In the genomic region with DNA sequence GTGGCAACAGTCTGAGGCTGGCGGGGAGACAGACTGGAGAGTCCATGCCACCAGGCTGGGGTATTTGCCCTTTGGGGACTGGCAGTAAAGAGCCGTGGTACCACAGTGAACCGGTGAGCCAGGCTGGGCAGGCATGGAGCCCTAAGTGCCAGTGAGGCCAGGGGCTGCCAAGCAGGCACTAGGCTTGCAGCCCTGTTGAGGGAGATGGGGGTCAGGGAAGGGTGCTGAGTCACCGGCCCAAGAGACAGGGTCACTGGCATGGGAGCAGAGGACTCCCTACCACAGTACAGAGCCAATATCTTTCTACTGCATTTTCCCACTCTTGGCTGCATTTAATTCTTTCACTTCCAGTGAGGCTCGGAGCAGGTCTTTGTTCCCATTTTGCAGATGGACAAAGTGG, we compare ENCODE assay signal across 21 cellular contexts. TPM values are rescaled to one million over a fixed set of nuclear protein-coding genes. Genes with fewer than 3 reads are reported as not detected.
DNase-seq lines count a peak whose midpoint lies in the region; ATAC-seq and TF ChIP-seq lines count a peak whose summit lies in the region.
"Had no signal": no experiment of that assay in that cellular context is flagged by ENCODE, and none has a peak within 500 bp of the region (broad histone marks: within the 10 kb centered on the region; RNA-seq: fewer than 3 reads in every experiment).

No MANE protein-coding gene starts in this region.

- H3K4me1 ChIP-seq in left ventricle myocardium inferior (peaks cover 38% of the 10 kb centered on the region), adrenal gland (replicated peaks in 1 of 2) (peaks cover 0 to 9% of the 10 kb centered on the region in 2 donors), mucosa of rectum (ENCODE audit: control insufficient read depth in 2 of 2, insufficient read depth in 2 of 2, low read length in 2 of 2) (peaks cover 8 to 9% of the 10 kb centered on the region in 2 donors), neural progenitor cell (no peaks in the 10 kb centered on the region)

- no peak for DNase-seq in left ventricle myocardium inferior
- no peak for DNase-seq in Right ventricle myocardium superior
- DNase-seq in adrenal gland = peak in 6 of 7 donors; percentile 62 to 75 (median 70)
- no peak for DNase-seq in stimulated activated naive CD8-positive, alpha-beta T cell treated with anti-CD3 and anti-CD28 coated beads, Interleukin-15, amount 100 ng/mL, for 72 hours
- no peak for DNase-seq in neural progenitor cell (ENCODE audit: low spot score)
- DNase-seq in SHP77 (lab: John Stamatoyannopoulos, UW) = no peak
- DNase-seq: 8988T; CD8-positive, alpha-beta memory T cell; GDM1; GOT3; NCI-H1694; NCI-H2081; NCI-H2171; NCI-H524 treated with DMSO at 0.1 percent for 48 hours; NCI-H82 had no signal

- peak overlapping the region; percentile 60 for H3K27ac ChIP-seq in left ventricle myocardium inferior (replicated peaks)
- H3K27ac ChIP-seq in adrenal gland = peak overlapping the region in 3 of 5 donors; percentile 32 to 62 (median 34)
- peak overlapping the region; percentile 35 to 50 for H3K27ac ChIP-seq in mucosa of rectum (ENCODE audit: low read depth in 2 of 2, low read length in 2 of 2)
- no peak overlapping the region for H3K27ac ChIP-seq in neural progenitor cell
- H3K27ac ChIP-seq: C4-2B had no signal

- no peaks in the 10 kb centered on the region for H3F3A ChIP-seq in neural progenitor cell (ENCODE audit: low read depth)

- H3K9me3 Mint-ChIP-seq in stimulated activated naive CD8-positive, alpha-beta T cell treated with anti-CD3 and anti-CD28 coated beads, Interleukin-15, amount 100 ng/mL, for 72 hours = no peaks in the 10 kb centered on the region
- H3K9me3 Mint-ChIP-seq in neural progenitor cell = no peaks in the 10 kb centered on the region
- H3K9me3 Mint-ChIP-seq: CD8-positive, alpha-beta memory T cell; IgD-negative memory B cell had no signal

- H3K27me3 ChIP-seq in left ventricle myocardium inferior (ENCODE audit: low read depth) = no peaks in the 10 kb centered on the region
- H3K27me3 ChIP-seq in adrenal gland = no peaks in the 10 kb centered on the region
- no peaks in the 10 kb centered on the region for H3K27me3 ChIP-seq in mucosa of rectum (ENCODE audit: control insufficient read depth in 2 of 2, insufficient read depth in 2 of 2, low read length in 2 of 2)
- H3K27me3 ChIP-seq in neural progenitor cell = no peaks in the 10 kb centered on the region

- no peak overlapping the region for H3K4me3 Mint-ChIP-seq in stimulated activated naive CD8-positive, alpha-beta T cell treated with anti-CD3 and anti-CD28 coated beads, Interleukin-15, amount 100 ng/mL, for 72 hours
- no peak overlapping the region for H3K4me3 Mint-ChIP-seq in neural progenitor cell
- H3K4me3 Mint-ChIP-seq: CD8-positive, alpha-beta memory T cell; IgD-negative memory B cell had no signal

- no peak overlapping the region for H2AFZ ChIP-seq in neural progenitor cell (replicated peaks)

- no peak overlapping the region for H3K4me2 ChIP-seq in neural progenitor cell

- TF ChIP-seq CTCF in left ventricle myocardium inferior (IDR thresholded peaks at IDR 0.05; ENCODE audit: borderline replicate concordance) = no peak
- no peak for TF ChIP-seq CTCF in adrenal gland (IDR thresholded peaks at IDR 0.05)
- no peak for TF ChIP-seq CTCF in neural progenitor cell (IDR thresholded peaks at IDR 0.05)

- no peaks in the 10 kb centered on the region for H4K20me1 ChIP-seq in neural progenitor cell (ENCODE audit: low read depth)

- H3K4me3 ChIP-seq in left ventricle myocardium inferior = no peak overlapping the region
- H3K4me3 ChIP-seq in adrenal gland = no peak overlapping the region
- H3K4me3 ChIP-seq in mucosa of rectum (ENCODE audit: low read length in 2 of 2) = no peak overlapping the region
- H3K4me3 ChIP-seq in neural progenitor cell = no peak overlapping the region

- no peaks in the 10 kb centered on the region for H3K4me1 Mint-ChIP-seq in stimulated activated naive CD8-positive, alpha-beta T cell treated with anti-CD3 and anti-CD28 coated beads, Interleukin-15, amount 100 ng/mL, for 72 hours
- H3K4me1 Mint-ChIP-seq in neural progenitor cell = no peaks in the 10 kb centered on the region
- H3K4me1 Mint-ChIP-seq: CD8-positive, alpha-beta memory T cell had no signal

- no peak for ATAC-seq in Right ventricle myocardium superior (ENCODE audit: poor library complexity)
- ATAC-seq in stimulated activated naive CD8-positive, alpha-beta T cell treated with anti-CD3 and anti-CD28 coated beads, Interleukin-15, amount 100 ng/mL, for 72 hours = no peak
- no peak for ATAC-seq in HG03432 (IDR thresholded peaks at IDR 0.05; ENCODE audit: unreplicated experiment)
- ATAC-seq: Panc1, Right ventricle myocardium inferior had no signal

- H3K36me3 ChIP-seq in left ventricle myocardium inferior = peaks cover 94% of the 10 kb centered on the region
- H3K36me3 ChIP-seq in adrenal gland (replicated peaks in 1 of 2) = peaks cover 0 to 91% of the 10 kb centered on the region in 2 donors
- peaks cover 60 to 78% of the 10 kb centered on the region in 2 donors for H3K36me3 ChIP-seq in mucosa of rectum (ENCODE audit: control insufficient read depth in 2 of 2, insufficient read depth in 2 of 2, low read length in 2 of 2)
- no peaks in the 10 kb centered on the region for H3K36me3 ChIP-seq in neural progenitor cell

- peaks cover 20% of the 10 kb centered on the region for H3K36me3 Mint-ChIP-seq in neural progenitor cell

- TF ChIP-seq POLR2A in adrenal gland (IDR thresholded peaks at IDR 0.05) = no peak

- H3K27me3 Mint-ChIP-seq in stimulated activated naive CD8-positive, alpha-beta T cell treated with anti-CD3 and anti-CD28 coated beads, Interleukin-15, amount 100 ng/mL, for 72 hours = no peaks in the 10 kb centered on the region
- H3K27me3 Mint-ChIP-seq in neural progenitor cell (ENCODE audit: insufficient read depth, low read depth) = peaks cover 5% of the 10 kb centered on the region
- H3K27me3 Mint-ChIP-seq: CD8-positive, alpha-beta memory T cell; IgD-negative memory B cell had no signal

- WGBS in adrenal gland, 4 donors = 67 to 78% (median 74%) methylated on average over 4 to 5 of the region's 5 CpGs

- H3K79me2 ChIP-seq in neural progenitor cell (ENCODE audit: low read depth) = no peaks in the 10 kb centered on the region

- peak overlapping the region; percentile 33 to 36 for H3K27ac Mint-ChIP-seq in stimulated activated naive CD8-positive, alpha-beta T cell treated with anti-CD3 and anti-CD28 coated beads, Interleukin-15, amount 100 ng/mL, for 72 hours
- H3K27ac Mint-ChIP-seq in neural progenitor cell = no peak overlapping the region

- intact Hi-C loops in left ventricle myocardium inferior (cut with micrococcal nuclease) (no loop called here), Right ventricle myocardium superior (cut with DNase I) (no loop called here), adrenal gland (cut with DNase I) (no loop called here)

- H3K9me3 ChIP-seq in left ventricle myocardium inferior (replicated peaks) (no peaks in the 10 kb centered on the region), adrenal gland (replicated peaks in 1 of 3) (no peaks in the 10 kb centered on the region), mucosa of rectum (ENCODE audit: control insufficient read depth in 2 of 2, low read length in 2 of 2) (no peaks in the 10 kb centered on the region), neural progenitor cell (ENCODE audit: low read depth) (no peaks in the 10 kb centered on the region)

- H3K9ac ChIP-seq in mucosa of rectum (ENCODE audit: low read depth in 1 of 2, low read length in 2 of 2) = no peak overlapping the region
- H3K9ac ChIP-seq in neural progenitor cell = no peak overlapping the region

RNA-seq across cellular contexts. Expression of gene TEF, which starts 30.7 kb away (rescaled TPM):
- total RNA-seq in left ventricle myocardium inferior (20.1 TPM), Right ventricle myocardium superior (20.7 TPM), adrenal gland (10 to 100 TPM; 17.0 to 33.9 (median 23.9) TPM), neural progenitor cell (ENCODE audit: low replicate concordance) (11.0 and 17.2 TPM in 2 replicates)
- polyA plus RNA-seq in adrenal gland = 10 to 100 TPM; 11.8 to 17.5 (median 15.2) TPM

RNA-seq across cellular contexts. Expression of gene ZC3H7B, which starts 49.7 kb away (rescaled TPM):
- 39.1 TPM for total RNA-seq in left ventricle myocardium inferior
- total RNA-seq in Right ventricle myocardium superior = 41.3 TPM
- 100 to 1,000 TPM in 2 of 8 donors, 10 to 100 TPM in 6; 61.6 to 133 (median 83.3) TPM for total RNA-seq in adrenal gland
- 10 to 100 TPM; 31.2 to 71.5 (median 33.1) TPM for polyA plus RNA-seq in adrenal gland
- 25.8 and 56.3 TPM in 2 replicates for total RNA-seq in neural progenitor cell (ENCODE audit: low replicate concordance)

Comparison
In these comparisons a context has a peak if more than half of its experiments do, and no peak if none do; other contexts are left out.
1. DNase-seq: peak in adrenal gland (6 of 7); none in left ventricle myocardium inferior (single experiment), Right ventricle myocardium superior (single experiment), stimulated activated naive CD8-positive, alpha-beta T cell treated with anti-CD3 and anti-CD28 coated beads, Interleukin-15, amount 100 ng/mL, for 72 hours (0 of 2), neural progenitor cell (single experiment) and SHP77 (0 of 2).